Comparison of ENCODE assay signal across 8 cellular contexts in the genomic region with DNA sequence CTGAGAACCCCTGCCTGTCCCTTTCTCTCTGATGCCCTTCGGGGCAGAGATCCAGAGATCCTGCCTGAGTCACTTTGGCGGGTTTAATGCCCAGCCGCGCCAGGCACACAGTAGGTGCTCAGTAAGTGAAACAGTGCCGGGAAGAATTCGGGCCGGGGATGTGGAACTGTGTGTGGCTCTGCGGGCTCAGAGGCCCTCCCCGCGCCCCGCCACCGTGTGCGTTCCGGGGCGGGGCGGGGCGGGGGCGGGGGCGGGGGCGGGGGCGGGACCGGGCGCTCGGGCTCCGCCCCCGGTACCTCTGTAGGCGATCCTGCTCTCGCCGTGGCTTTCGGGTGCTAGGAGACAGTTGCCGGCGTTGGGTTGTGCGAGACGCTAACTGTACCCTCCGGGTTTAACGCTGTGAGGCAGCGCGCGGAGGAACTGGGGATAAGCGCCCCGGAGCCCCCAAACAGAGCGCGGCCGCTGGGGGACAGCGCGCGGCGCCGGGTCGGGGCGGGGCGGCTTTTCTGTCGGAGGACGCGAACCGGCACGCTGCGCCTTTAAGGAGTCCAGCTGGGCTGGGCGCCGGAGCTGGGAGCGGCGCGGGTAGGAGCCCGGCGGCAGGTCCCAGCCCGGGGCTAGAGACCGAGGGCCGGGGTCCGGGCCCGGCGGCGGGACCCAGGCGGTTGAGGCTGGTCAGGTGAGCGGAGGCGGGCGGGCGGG. TPM values are rescaled to one million over a fixed set of nuclear protein-coding genes. Genes with fewer than 3 reads are reported as not detected.
A peak's percentile ranks its signal among the peaks of the same experiment; 100 is the strongest.
DNase-seq lines count a peak whose midpoint lies in the region; ATAC-seq, FAIRE-seq and TF ChIP-seq lines count a peak whose summit lies in the region.

TSS of gene ABHD6 (plus strand) at position 555 of the 702 bp plus-strand sequence. CDS start 18,795 bp downstream, outside the sequence.

- H3K9me1 ChIP-seq in K562 (ENCODE audit: control insufficient read depth, insufficient read depth, low read length), result no peaks in the 10 kb centered on the region

- intact Hi-C loops in K562 (cut with micrococcal nuclease), result loop anchor here (5.0 kb wide), 1 partner anchor 60 kb away; no protein-coding TSS in a partner anchor

- in situ Hi-C loops in K562 (cut with MboI), result no loop called here

- H3K9me3 ChIP-seq in K562 (replicated peaks; ENCODE audit: control insufficient read depth, insufficient read depth, low read depth, low read length), result no peaks in the 10 kb centered on the region
- H3K9me3 ChIP-seq in iPS-15b (ENCODE audit: control insufficient read depth, insufficient read depth, low read length), result no peaks in the 10 kb centered on the region
- H3K9me3 ChIP-seq in skeletal muscle satellite cell (replicated peaks; ENCODE audit: low read length), result no peaks in the 10 kb centered on the region

- FAIRE-seq in K562 (lab: Jason Lieb, UNC), result no peak

- H3K4me1 ChIP-seq in K562 (replicated peaks in 1 of 2; ENCODE audit: control insufficient read depth in 2 of 2, insufficient read depth in 2 of 2, low read length in 2 of 2) (peaks cover 16 to 25% of the 10 kb centered on the region in 2 experiments; a peak in 4 of 5 replicates), iPS-15b (ENCODE audit: control insufficient read depth, insufficient read depth, low read length) (no peaks in the 10 kb centered on the region), skeletal muscle satellite cell (ENCODE audit: control insufficient read depth, insufficient read depth, low read length) (peaks cover 11% of the 10 kb centered on the region)

- H3K4me2 ChIP-seq in K562 (ENCODE audit: insufficient read depth, low read length) (peak within 1 kb of the TSS; percentile 84), skeletal muscle satellite cell (ENCODE audit: low read length) (peak within 1 kb of the TSS; percentile 100)

- TF ChIP-seq RAD21 in K562 (CRISPR knock-in tag; conservative IDR thresholded peaks at IDR 0.05 in 1 of 2, IDR thresholded peaks at IDR 0.05 in 1 of 2), result peak; percentile 55

- 0% methylated on average over 16 of the region's 77 CpGs for WGBS in K562 (ENCODE audit: insufficient coverage, low coverage, missing lambda C conversion rate)

- H3K27ac ChIP-seq in K562 (ENCODE audit: extremely low read depth, low read depth, low read length), result no peak within 1 kb of the TSS; the same call in 2 of the 3 replicates

- H3K79me2 ChIP-seq in K562 (ENCODE audit: control insufficient read depth, insufficient read depth, low read length), result no peaks in the 10 kb centered on the region

- no peak for TF ChIP-seq EP300 in K562 (IDR thresholded peaks at IDR 0.05; ENCODE audit: low read length)

- ATAC-seq in K562, result peak; percentile 90

- H3K27me3 ChIP-seq in K562 (ENCODE audit: control insufficient read depth in 2 of 2, insufficient read depth in 2 of 2, low read length in 2 of 2), result no peaks in the 10 kb centered on the region
- H3K27me3 ChIP-seq in iPS-15b (ENCODE audit: control insufficient read depth, insufficient read depth, low read length), result peaks cover 42% of the 10 kb centered on the region
- peaks cover 15% of the 10 kb centered on the region for H3K27me3 ChIP-seq in skeletal muscle satellite cell (ENCODE audit: control insufficient read depth, insufficient read depth, low read length)

- peak; percentile 40; the same call in 2 of the 3 replicates for TF ChIP-seq CTCF in GM12872 (IDR thresholded peaks at IDR 0.05; ENCODE audit: insufficient read depth, low read depth, low read length)
- TF ChIP-seq CTCF in K562 (IDR thresholded peaks at IDR 0.05 in 2 of 3, conservative IDR thresholded peaks at IDR 0.05 in 1 of 3; ENCODE audit: insufficient read depth in 2 of 3, low read depth in 1 of 3, low read length in 3 of 3), result peak; percentile 23 to 42 (median 38); a peak in 4 of 6 replicates

- peak; percentile 9 for DNase-seq in H4 (ENCODE audit: low spot score)
- DNase-seq in LoVo (ENCODE audit: low spot score), result peak; percentile 73
- DNase-seq in T1000 (lab: John Stamatoyannopoulos, UW), result peak; percentile 79
- peak; percentile 74 to 86 (median 84) for DNase-seq in K562 (ENCODE audit: extremely low read depth in 1 of 4, low spot score in 3 of 4)
- no peak for DNase-seq in DMS153 treated with DMSO at 0.1 percent for 48 hours (lab: John Stamatoyannopoulos, UW; ENCODE audit: unreplicated experiment)

- CTCF ChIA-PET in K562 (lab: Yijun Ruan, JAX; ENCODE audit: low intra/inter-chr PET ratio), result no interaction called here

- no TSS peak for BruUV-seq in K562 (replicated peaks; lab: Mats Ljungman, UMichigan)

- no peaks in the 10 kb centered on the region for H4K20me1 ChIP-seq in K562 (replicated peaks; ENCODE audit: control insufficient read depth, insufficient read depth, low read length)

- POLR2A ChIA-PET in K562 (lab: Yijun Ruan, JAX), result interaction anchor here (0.7 kb wide), 1 partner anchor 292 kb away, joined by 6 read pairs; no protein-coding TSS in a partner anchor

- peak within 1 kb of the TSS; percentile 54 to 90 for H3K9ac ChIP-seq in K562 (ENCODE audit: insufficient read depth in 1 of 2, low read depth in 2 of 2, low read length in 2 of 2)
- peak within 1 kb of the TSS; percentile 54 for H3K9ac ChIP-seq in iPS-15b (ENCODE audit: low read depth, low read length)
- H3K9ac ChIP-seq in skeletal muscle satellite cell (ENCODE audit: low read depth, low read length), result peak within 1 kb of the TSS; percentile 77

- H3K36me3 ChIP-seq in K562 (ENCODE audit: control insufficient read depth, insufficient read depth, low read length) (no peaks in the 10 kb centered on the region), iPS-15b (ENCODE audit: control insufficient read depth, insufficient read depth, low read length) (no peaks in the 10 kb centered on the region), skeletal muscle satellite cell (ENCODE audit: insufficient read depth, low read length) (no peaks in the 10 kb centered on the region)

- no peak for TF ChIP-seq POLR2A in K562 (conservative IDR thresholded peaks at IDR 0.05)

- H3K4me3 ChIP-seq in K562 (peak within 1 kb of the TSS; percentile 63), iPS-15b (ENCODE audit: low read depth, low read length) (peak within 1 kb of the TSS; percentile 88), skeletal muscle satellite cell (ENCODE audit: low read length) (peak within 1 kb of the TSS; percentile 96)

- peak within 1 kb of the TSS; percentile 97 for H2AFZ ChIP-seq in K562 (ENCODE audit: low read depth, low read length)

TF ChIP-seq in K562, 482 proteins besides CTCF, POLR2A, EP300 and RAD21 (continues in another document):
- TF ChIP-seq, protein P1, sequence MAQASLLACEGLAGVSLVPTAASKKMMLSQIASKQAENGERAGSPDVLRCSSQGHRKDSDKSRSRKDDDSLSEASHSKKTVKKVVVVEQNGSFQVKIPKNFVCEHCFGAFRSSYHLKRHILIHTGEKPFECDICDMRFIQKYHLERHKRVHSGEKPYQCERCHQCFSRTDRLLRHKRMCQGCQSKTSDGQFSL (CRISPR knock-in tag; IDR thresholded peaks at IDR 0.05), result 0 out of 2 replicates have a peak, but pooled peaks have one; percentile 26
- TF ChIP-seq, protein P1 (tag; IDR thresholded peaks at IDR 0.05), result peak in 1 of 2 experiments; percentile 79; a peak in 2 of 4 replicates
- TF ChIP-seq RFX7 (CRISPR knock-in tag; IDR thresholded peaks at IDR 0.05) (no peak), RFX1 (IDR thresholded peaks at IDR 0.05) (peak; percentile 26; the same call in 1 of the 2 replicates), POLR2G (IDR thresholded peaks at IDR 0.05; ENCODE audit: low read depth, low read length) (peak; percentile 71), L3MBTL2 (IDR thresholded peaks at IDR 0.05) (peak; percentile 8; the same call in 1 of the 2 replicates), RBFOX2 (IDR thresholded peaks at IDR 0.05; ENCODE audit: low read depth, low read length) (peak; percentile 58), BCOR (IDR thresholded peaks at IDR 0.05) (no peak), HDAC1 (IDR thresholded peaks at IDR 0.05) (0 out of 4 replicates have a peak, but pooled peaks of 1 of the 2 experiments have one; percentile 21), DACH1 (IDR thresholded peaks at IDR 0.05; ENCODE audit: partially characterized antibody) (no peak), ZFX (CRISPR knock-in tag; IDR thresholded peaks at IDR 0.05) (peak; percentile 20; the same call in 1 of the 2 replicates), LARP7 (IDR thresholded peaks at IDR 0.05) (no peak)
- TF ChIP-seq, protein P2, sequence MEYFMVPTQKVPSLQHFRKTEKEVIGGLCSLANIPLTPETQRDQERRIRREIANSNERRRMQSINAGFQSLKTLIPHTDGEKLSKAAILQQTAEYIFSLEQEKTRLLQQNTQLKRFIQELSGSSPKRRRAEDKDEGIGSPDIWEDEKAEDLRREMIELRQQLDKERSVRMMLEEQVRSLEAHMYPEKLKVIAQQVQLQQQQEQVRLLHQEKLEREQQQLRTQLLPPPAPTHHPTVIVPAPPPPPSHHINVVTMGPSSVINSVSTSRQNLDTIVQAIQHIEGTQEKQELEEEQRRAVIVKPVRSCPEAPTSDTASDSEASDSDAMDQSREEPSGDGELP (CRISPR knock-in tag; IDR thresholded peaks at IDR 0.05; ENCODE audit: borderline replicate concordance), result 0 out of 2 replicates have a peak, but pooled peaks have one; percentile 22

RNA-seq across cellular contexts. Expression of gene ABHD6, which starts in this region (rescaled TPM):
- total RNA-seq in H4 (2014; rRNA removed; shearing (Covaris generic)), result 7.8 and 10.8 TPM in 2 replicates
- 6.4 and 12.8 TPM in 2 replicates for total RNA-seq in K562 (2011; cell fraction: chromatin; rRNA removed; ENCODE audit: low replicate concordance)
- total RNA-seq in K562 (2011; cell fraction: nucleolus; rRNA removed), result 9.8 and 11.6 TPM in 2 replicates
- total RNA-seq in K562 (2011; cell fraction: nucleoplasm; rRNA removed), result 5.2 and 11.6 TPM in 2 replicates
- 2.1 and 3.7 TPM in 2 replicates for total RNA-seq in K562 (2014; rRNA removed)
- total RNA-seq in K562 (2014; rRNA removed; fragmentation: Illumina TruSeq; extraction: Trizol), result 2.4 and 2.5 TPM in 2 replicates
- total RNA-seq in K562 (2015; rRNA removed; fragmentation: Illumina TruSeq; extraction: Trizol), result 3.6 and 4.1 TPM in 2 replicates
- total RNA-seq in K562 (2021), result 2.9 and 3.2 TPM in 2 replicates
- 3.6 and 4.1 TPM in 2 replicates for polyA plus RNA-seq in K562 (2011; rRNA removed)
- 4.7 and 4.9 TPM in 2 replicates for polyA plus RNA-seq in K562 (2011; cell fraction: cytosol; rRNA removed)
- 3.6 and 3.9 TPM in 2 replicates for polyA plus RNA-seq in K562 (2011; cell fraction: nucleus; rRNA removed)
- 3.2 and 5.2 TPM in 2 replicates for polyA plus RNA-seq in K562 (2012)
- 2.3 and 2.9 TPM in 2 replicates for polyA plus RNA-seq in K562 (2014; fragmentation: Illumina TruSeq; extraction: Trizol)
- under 1 TPM; 0.53 to 0.81 TPM for polyA plus RNA-seq in K562 (2014; fragmentation: Nextera tagmentation; extraction: Ambion mirVana)
- polyA plus RNA-seq in K562 (2014; rRNA removed), result 2.3 and 3.4 TPM in 2 replicates
- 6.0 and 7.1 TPM in 2 replicates for polyA minus RNA-seq in K562 (2011; rRNA and poly(A)+ RNA removed)
- polyA minus RNA-seq in K562 (2011; cell fraction: cytosol; rRNA and poly(A)+ RNA removed), result 2.5 and 3.4 TPM in 2 replicates
- 1.9 and 3.6 TPM in 2 replicates for polyA minus RNA-seq in K562 (2011; cell fraction: nucleus; rRNA and poly(A)+ RNA removed)
- 5.0 and 5.1 TPM in 2 replicates for total RNA-seq in skeletal muscle satellite cell (2012; rRNA removed)
